In genomic region chr16:19718624-19718965, GRCh38 we compare ENCODE assay signal across 1 cellular context.
A peak's percentile ranks its signal among the peaks of the same experiment; 100 is the strongest.
TF ChIP-seq lines count a peak whose summit lies in the region.

No MANE protein-coding gene starts in this region.

TF ChIP-seq in HepG2, 621 proteins besides CTCF, POLR2A, EP300 and RAD21 (continued from another document):
- TF ChIP-seq PATZ1 (CRISPR knock-in tag; IDR thresholded peaks at IDR 0.05) (no peak), ZNF230 (CRISPR knock-in tag; IDR thresholded peaks at IDR 0.05) (no peak), ZNF792 (CRISPR knock-in tag; IDR thresholded peaks at IDR 0.05) (no peak), ATAD3A (CRISPR knock-in tag; IDR thresholded peaks at IDR 0.05) (no peak), NR0B2 (CRISPR knock-in tag; IDR thresholded peaks at IDR 0.05) (no peak), EED (CRISPR knock-in tag; IDR thresholded peaks at IDR 0.05) (no peak), ZMYM2 (CRISPR knock-in tag; IDR thresholded peaks at IDR 0.05) (no peak), ZNF782 (CRISPR knock-in tag; IDR thresholded peaks at IDR 0.05; ENCODE audit: borderline replicate concordance) (no peak), ZNF746 (CRISPR knock-in tag; IDR thresholded peaks at IDR 0.05) (no peak), BRD4 (CRISPR knock-in tag; IDR thresholded peaks at IDR 0.05) (no peak), CENPT (CRISPR knock-in tag; IDR thresholded peaks at IDR 0.05; ENCODE audit: low read depth) (no peak), ZSCAN20 (CRISPR knock-in tag; IDR thresholded peaks at IDR 0.05; ENCODE audit: borderline replicate concordance) (0 out of 2 replicates have a peak, but pooled peaks have one; percentile 9), HIVEP1 (CRISPR knock-in tag; IDR thresholded peaks at IDR 0.05) (no peak), LRRFIP1 (CRISPR knock-in tag; conservative IDR thresholded peaks at IDR 0.05) (0 out of 2 replicates have a peak, but pooled peaks have one; percentile 48), HES4 (CRISPR knock-in tag; IDR thresholded peaks at IDR 0.05; ENCODE audit: borderline replicate concordance) (0 out of 2 replicates have a peak, but pooled peaks have one; percentile 49), TRAFD1 (CRISPR knock-in tag; IDR thresholded peaks at IDR 0.05; ENCODE audit: borderline replicate concordance) (no peak), NAIF1 (CRISPR knock-in tag; IDR thresholded peaks at IDR 0.05; ENCODE audit: borderline replicate concordance) (peak; percentile 12; the same call in 1 of the 2 replicates), HDAC6 (IDR thresholded peaks at IDR 0.05; ENCODE audit: low read depth, low read length) (0 out of 2 replicates have a peak, but pooled peaks have one; percentile 11), ZNF10 (CRISPR knock-in tag; IDR thresholded peaks at IDR 0.05; ENCODE audit: borderline replicate concordance, low read depth) (0 out of 2 replicates have a peak, but pooled peaks have one; percentile 10), GZF1 (CRISPR knock-in tag; IDR thresholded peaks at IDR 0.05) (no peak), ZNF777 (CRISPR knock-in tag; IDR thresholded peaks at IDR 0.05) (no peak), GLI4 (CRISPR knock-in tag; IDR thresholded peaks at IDR 0.05; ENCODE audit: borderline replicate concordance) (0 out of 2 replicates have a peak, but pooled peaks have one; percentile 3)
